Comparison of ENCODE assay signal across 13 cellular contexts in the genomic region with DNA sequence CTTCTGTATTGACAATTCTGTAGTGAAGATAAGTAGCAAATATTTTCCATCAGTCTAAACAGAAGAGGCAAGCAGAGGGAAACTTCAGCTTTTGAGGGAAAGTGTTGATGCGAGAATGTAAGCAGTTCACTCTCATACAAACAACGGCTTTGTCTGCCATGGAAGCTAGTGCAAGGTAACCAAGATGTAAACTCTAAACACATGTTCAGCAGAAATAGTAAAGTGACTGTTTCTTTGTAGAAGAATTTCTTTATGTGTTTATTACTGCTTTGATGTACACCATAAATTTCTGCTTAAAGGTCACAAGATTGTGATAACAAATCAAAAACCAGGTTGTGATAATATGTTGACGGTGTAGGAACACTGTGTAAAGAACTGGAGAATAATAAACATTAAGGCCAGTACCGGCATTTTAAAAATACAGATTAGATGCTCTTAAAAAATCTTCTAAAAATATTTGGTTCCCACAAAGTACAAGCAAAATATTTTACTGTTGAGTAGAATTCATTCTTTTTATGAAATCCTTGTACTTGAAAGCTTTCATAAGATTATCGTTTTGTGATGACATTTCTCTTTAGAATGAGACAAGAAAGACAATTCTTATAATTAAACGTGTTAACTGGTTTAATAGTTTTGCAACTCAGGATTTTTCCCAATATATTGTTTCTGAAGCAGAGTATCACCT. TPM values are rescaled to one million over a fixed set of nuclear protein-coding genes. Genes with fewer than 3 reads are reported as not detected.
DNase-seq lines count a peak whose midpoint lies in the region; ATAC-seq and TF ChIP-seq lines count a peak whose summit lies in the region.
"Had no signal": no experiment of that assay in that cellular context is flagged by ENCODE, and none has a peak within 500 bp of the region (broad histone marks: within the 10 kb centered on the region; RNA-seq: fewer than 3 reads in every experiment).

No MANE protein-coding gene starts in this region.

- peaks cover 25% of the 10 kb centered on the region for H3K36me3 Mint-ChIP-seq in dendritic cell treated with granulocyte-macrophage colony-stimulating factor and Interleukin-4, amounts not matched to agents 40 ng/mL and 50 ng/mL, for 4 days (ENCODE audit: low read depth)
- H3K36me3 Mint-ChIP-seq in nephron progenitor cell (ENCODE audit: low read depth): peaks cover 37% of the 10 kb centered on the region

- intact Hi-C loops in PC-3 (cut with micrococcal nuclease) (no loop called here), vagina (cut with DNase I) (no loop called here)
- intact Hi-C loops in dendritic cell treated with granulocyte-macrophage colony-stimulating factor and Interleukin-4, amounts not matched to agents 40 ng/mL and 50 ng/mL, for 4 days (cut with micrococcal nuclease): loop anchor here (5.0 kb wide), 1 partner anchor 33 kb away; a partner anchor contains a TSS

- peaks cover 34% of the 10 kb centered on the region for H3K4me1 Mint-ChIP-seq in dendritic cell treated with granulocyte-macrophage colony-stimulating factor and Interleukin-4, amounts not matched to agents 40 ng/mL and 50 ng/mL, for 4 days (ENCODE audit: low read depth)
- H3K4me1 Mint-ChIP-seq in nephron progenitor cell: peaks cover 23% of the 10 kb centered on the region

- H3K4me1 ChIP-seq in PC-3 (ENCODE audit: insufficient read depth, low read length) (peaks cover 25% of the 10 kb centered on the region), vagina (peaks cover 35% of the 10 kb centered on the region)

- no peak overlapping the region for H2AFZ ChIP-seq in PC-3 (ENCODE audit: low read length)

- H3F3A ChIP-seq in PC-3 (ENCODE audit: low read length, unreplicated experiment): peaks cover 5% of the 10 kb centered on the region

- H3K36me3 ChIP-seq in PC-3 (ENCODE audit: low read depth, low read length) (no peaks in the 10 kb centered on the region), vagina (peaks cover 0 to 3% of the 10 kb centered on the region in 2 donors)

- no peak overlapping the region for H3K4me3 Mint-ChIP-seq in dendritic cell treated with granulocyte-macrophage colony-stimulating factor and Interleukin-4, amounts not matched to agents 40 ng/mL and 50 ng/mL, for 4 days
- no peak overlapping the region for H3K4me3 Mint-ChIP-seq in nephron progenitor cell
- H3K4me3 Mint-ChIP-seq: activated CD4-positive, alpha-beta T cell treated with anti-CD3 and anti-CD28 coated beads for 36 hours had no signal

- no TSS peak for BruUV-seq in PC-3 (replicated peaks; lab: Mats Ljungman, UMichigan)

- DNase-seq in PC-3: no peak
- no peak for DNase-seq in nephron progenitor cell
- DNase-seq in vagina (ENCODE audit: extremely low spot score in 2 of 2): no peak
- no peak for DNase-seq in effector CD4-positive, alpha-beta T cell
- DNase-seq: activated CD4-positive, alpha-beta T cell treated with anti-CD3 and anti-CD28 coated beads for 36 hours; NCI-H524; SHP77 treated with DMSO at 0.1 percent for 48 hours; stimulated activated CD4-positive, alpha-beta T cell treated with anti-CD3 and anti-CD28 coated beads, Interleukin-2, amount 100 ng/mL, for 48 hours; stimulated activated naive CD4-positive, alpha-beta T cell treated with Interleukin-2 at 50 U/mL for 16 hours had no signal

- peaks cover 11% of the 10 kb centered on the region; the same call in 1 of the 2 replicates for H3K79me2 ChIP-seq in PC-3 (ENCODE audit: low read length)

- no peaks in the 10 kb centered on the region for H3K9me2 ChIP-seq in PC-3 (replicated peaks; ENCODE audit: low read length)

- TF ChIP-seq CTCF in PC-3 (conservative IDR thresholded peaks at IDR 0.05; ENCODE audit: low read depth, low read length) (no peak), nephron progenitor cell (IDR thresholded peaks at IDR 0.05) (no peak), vagina (IDR thresholded peaks at IDR 0.05) (no peak)

- H3K9me3 Mint-ChIP-seq in dendritic cell treated with granulocyte-macrophage colony-stimulating factor and Interleukin-4, amounts not matched to agents 40 ng/mL and 50 ng/mL, for 4 days: no peaks in the 10 kb centered on the region
- H3K9me3 Mint-ChIP-seq in nephron progenitor cell: no peaks in the 10 kb centered on the region
- H3K9me3 Mint-ChIP-seq: activated T-helper 2 cell treated with anti-CD3 and anti-CD28 coated beads, Interferon-gamma antibody, Interleukin-2, Interleukin-4, amounts not matched to agents 10 μg/mL and 5 μg/mL and 100 μg/mL, durations not matched to agents 14 hours and 24 hours and 36 hours had no signal

- H3K4me2 ChIP-seq in PC-3 (ENCODE audit: low read length): peak overlapping the region; percentile 45

- no peaks in the 10 kb centered on the region for H3K27me3 Mint-ChIP-seq in dendritic cell treated with granulocyte-macrophage colony-stimulating factor and Interleukin-4, amounts not matched to agents 40 ng/mL and 50 ng/mL, for 4 days
- H3K27me3 Mint-ChIP-seq in nephron progenitor cell (ENCODE audit: low read depth, poor library complexity): no peaks in the 10 kb centered on the region
- H3K27me3 Mint-ChIP-seq: activated CD4-positive, alpha-beta T cell treated with anti-CD3 and anti-CD28 coated beads for 36 hours had no signal

- H3K4me3 ChIP-seq in PC-3 (ENCODE audit: low read length) (no peak overlapping the region), vagina (no peak overlapping the region)

- H3K27ac Mint-ChIP-seq in dendritic cell treated with granulocyte-macrophage colony-stimulating factor and Interleukin-4, amounts not matched to agents 40 ng/mL and 50 ng/mL, for 4 days: peak overlapping the region; percentile 91
- H3K27ac Mint-ChIP-seq in nephron progenitor cell: peak overlapping the region; percentile 93
- H3K27ac Mint-ChIP-seq: activated CD4-positive, alpha-beta T cell treated with anti-CD3 and anti-CD28 coated beads for 36 hours; activated T-helper 2 cell treated with anti-CD3 and anti-CD28 coated beads, Interferon-gamma antibody, Interleukin-2, Interleukin-4, amounts not matched to agents 10 μg/mL and 5 μg/mL and 100 μg/mL, durations not matched to agents 14 hours and 24 hours and 36 hours had no signal

- ATAC-seq in PC-3 (no peak), HG03175 (IDR thresholded peaks at IDR 0.05; ENCODE audit: unreplicated experiment) (no peak)
- ATAC-seq in activated CD4-positive, CD25-positive, alpha-beta regulatory T cell treated with anti-CD3 and anti-CD28 coated beads, Interleukin-2, amount 50 U/mL, for 24 hours: no peak
- ATAC-seq: activated CD4-positive, alpha-beta T cell treated with anti-CD3 and anti-CD28 coated beads for 36 hours had no signal

- H3K27ac ChIP-seq in PC-3 (ENCODE audit: low read length): peak overlapping the region; percentile 58
- H3K27ac ChIP-seq in vagina: peak overlapping the region; percentile 49

- no peak for TF ChIP-seq POLR2A in vagina (IDR thresholded peaks at IDR 0.05)

- H3K9me3 ChIP-seq in PC-3 (ENCODE audit: low read length) (no peaks in the 10 kb centered on the region), vagina (no peaks in the 10 kb centered on the region)

- H3K9ac ChIP-seq in PC-3 (ENCODE audit: low read length): no peak overlapping the region

- POLR2A ChIA-PET in PC-3 (lab: Charles Lee; ENCODE audit: unreplicated experiment): interaction anchor here (1.1 kb wide), 1 partner anchor 34 kb away, joined by 5 read pairs; a partner anchor contains a TSS

- H3K27me3 ChIP-seq in PC-3 (ENCODE audit: low read length) (no peaks in the 10 kb centered on the region), vagina (no peaks in the 10 kb centered on the region)

- no peaks in the 10 kb centered on the region for H4K20me1 ChIP-seq in PC-3 (ENCODE audit: low read length)

- CTCF ChIA-PET in PC-3 (lab: Charles Lee): no interaction called here

RNA-seq across cellular contexts. Expression of a gene that starts 34.2 kb away (rescaled TPM):
- total RNA-seq in PC-3 (2014; rRNA removed): 27.4 and 28.0 TPM in 2 replicates
- 90.6 TPM for total RNA-seq in vagina
- total RNA-seq: activated CD4-positive, alpha-beta T cell treated with anti-CD3 and anti-CD28 coated beads for 36 hours; activated T-helper 2 cell treated with anti-CD3 and anti-CD28 coated beads, Interferon-gamma antibody, Interleukin-2, Interleukin-4, amounts not matched to agents 10 μg/mL and 5 μg/mL and 100 μg/mL, durations not matched to agents 14 hours and 24 hours and 36 hours had no signal
